ENCODE assay signal across 26 cellular contexts in genomic region chr6:69305456-69305855, GRCh38.
"Had no signal": no experiment of that assay in that cellular context is flagged by ENCODE, and none has a peak within 500 bp of the region (broad histone marks: within the 10 kb centered on the region; RNA-seq: fewer than 3 reads in every experiment).

No MANE protein-coding gene starts in this region.

- ATAC-seq: Panc1, Right ventricle myocardium inferior, SK-N-SH treated with all-trans-retinoic acid at 6 μM for 48 hours, T-cell, T-helper 17 cell had no signal

- DNase-seq: Karpas-422, MM.1S, MV-4-11, NCI-H1092, NCI-H1105, NCI-H1417 treated with DMSO at 0.1 percent for 48 hours, NCI-H1436 treated with DMSO at 0.1 percent for 48 hours, NCI-H1694 treated with DMSO at 0.1 percent for 48 hours, NCI-H187 treated with DMSO at 0.1 percent for 48 hours, NCI-H2029, NCI-H2171 treated with DMSO at 0.1 percent for 48 hours, NCI-H2227 treated with DMSO at 0.1 percent for 48 hours, NCI-H345, NCI-H446, NCI-H510A treated with DMSO at 0.1 percent for 48 hours, NCI-H526 treated with DMSO at 0.1 percent for 48 hours, NCI-H748 treated with DMSO at 0.1 percent for 48 hours, PC-9, SHP77, SIG-M5, SJCRH30, T-cell, T-helper 17 cell had no signal
